29 cellular contexts compared by ENCODE assay signal in genomic region chr16:83831451-83831987, GRCh38.
"Had no signal": no experiment of that assay in that cellular context is flagged by ENCODE, and none has a peak within 500 bp of the region (broad histone marks: within the 10 kb centered on the region; RNA-seq: fewer than 3 reads in every experiment).

No MANE protein-coding gene starts in this region.

- H3K27ac Mint-ChIP-seq: activated CD4-positive, alpha-beta T cell treated with anti-CD3 and anti-CD28 coated beads for 36 hours; activated CD8-positive, alpha-beta T cell treated with anti-CD3 and anti-CD28 coated beads for 36 hours; activated naive CD4-positive, alpha-beta T cell treated with anti-CD3 and anti-CD28 coated beads, Interleukin-2, amount 50 U/mL, for 24 hours; activated T-cell treated with anti-CD3 and anti-CD28 coated beads, Interleukin-2, amount 50 U/mL, for 72 hours; activated T-helper 2 cell treated with anti-CD3 and anti-CD28 coated beads, Interferon-gamma antibody, Interleukin-2, Interleukin-4, amounts not matched to agents 10 μg/mL and 5 μg/mL and 100 μg/mL, durations not matched to agents 14 hours and 24 hours and 36 hours; T-cell had no signal

- H3K4me3 Mint-ChIP-seq: activated CD4-positive, alpha-beta T cell treated with anti-CD3 and anti-CD28 coated beads for 36 hours; activated CD8-positive, alpha-beta T cell treated with anti-CD3 and anti-CD28 coated beads for 36 hours; activated naive CD4-positive, alpha-beta T cell treated with anti-CD3 and anti-CD28 coated beads, Interleukin-2, amount 50 U/mL, for 24 hours; activated T-cell treated with anti-CD3 and anti-CD28 coated beads, Interleukin-2, amount 50 U/mL, for 72 hours; central memory CD8-positive, alpha-beta T cell; T-cell had no signal

- H3K36me3 Mint-ChIP-seq: activated naive CD4-positive, alpha-beta T cell treated with anti-CD3 and anti-CD28 coated beads, Interleukin-2, amount 50 U/mL, for 24 hours; T-cell had no signal

- ATAC-seq: activated CD4-positive, alpha-beta T cell treated with anti-CD3 and anti-CD28 coated beads for 36 hours; activated CD8-positive, alpha-beta T cell treated with anti-CD3 and anti-CD28 coated beads for 36 hours; activated T-cell treated with anti-CD3 and anti-CD28 coated beads, Interleukin-2, amount 50 U/mL, for 72 hours; body of pancreas; Panc1; Right ventricle myocardium inferior; T-cell had no signal

- H3K27me3 ChIP-seq: body of pancreas had no signal

- H3K9me3 ChIP-seq: body of pancreas had no signal

- H3K27me3 Mint-ChIP-seq: activated CD4-positive, alpha-beta T cell treated with anti-CD3 and anti-CD28 coated beads for 36 hours; activated naive CD4-positive, alpha-beta T cell treated with anti-CD3 and anti-CD28 coated beads, Interleukin-2, amount 50 U/mL, for 24 hours had no signal

- H3K9me3 Mint-ChIP-seq: activated CD8-positive, alpha-beta T cell treated with anti-CD3 and anti-CD28 coated beads for 36 hours; activated naive CD4-positive, alpha-beta T cell treated with anti-CD3 and anti-CD28 coated beads, Interleukin-2, amount 50 U/mL, for 24 hours; activated T-cell treated with anti-CD3 and anti-CD28 coated beads, Interleukin-2, amount 50 U/mL, for 72 hours; activated T-helper 2 cell treated with anti-CD3 and anti-CD28 coated beads, Interferon-gamma antibody, Interleukin-2, Interleukin-4, amounts not matched to agents 10 μg/mL and 5 μg/mL and 100 μg/mL, durations not matched to agents 14 hours and 24 hours and 36 hours; central memory CD8-positive, alpha-beta T cell; T-cell had no signal

- H3K27ac ChIP-seq: body of pancreas, SK-N-MC, VCaP had no signal

- DNase-seq: activated CD4-positive, alpha-beta T cell treated with anti-CD3 and anti-CD28 coated beads for 36 hours; activated CD4-positive, alpha-beta T cell treated with anti-CD3 and anti-CD28 coated beads, Interleukin-2, amount 50 U/mL, for 1 hour; activated CD8-positive, alpha-beta memory T cell treated with anti-CD3 and anti-CD28 coated beads, Interleukin-2, amount 50 U/mL, for 4 hours; activated CD8-positive, alpha-beta T cell treated with anti-CD3 and anti-CD28 coated beads for 36 hours; activated naive CD4-positive, alpha-beta T cell; activated T-cell treated with anti-CD3 and anti-CD28 coated beads, Interleukin-2, amount 50 U/mL, for 72 hours; aorta; body of pancreas; NCI-H1092; NCI-H1417; NCI-H1930; NCI-H2171; NCI-H2227 treated with DMSO at 0.1 percent for 48 hours; NCI-H446 treated with DMSO at 0.1 percent for 48 hours; NCI-H524 treated with DMSO at 0.1 percent for 48 hours; NCI-H748 treated with DMSO at 0.1 percent for 48 hours; NK-92 treated with Interleukin-12 subunit alpha and Interleukin-12 subunit beta, amount 100 ng/mL, for 24 hours; OCI-M1; RPMI8226; T-cell; T-helper 2 cell; T1000 had no signal

- H3K4me3 ChIP-seq: body of pancreas, SK-N-MC had no signal
